23 cellular contexts compared by ENCODE assay signal in the genomic region with DNA sequence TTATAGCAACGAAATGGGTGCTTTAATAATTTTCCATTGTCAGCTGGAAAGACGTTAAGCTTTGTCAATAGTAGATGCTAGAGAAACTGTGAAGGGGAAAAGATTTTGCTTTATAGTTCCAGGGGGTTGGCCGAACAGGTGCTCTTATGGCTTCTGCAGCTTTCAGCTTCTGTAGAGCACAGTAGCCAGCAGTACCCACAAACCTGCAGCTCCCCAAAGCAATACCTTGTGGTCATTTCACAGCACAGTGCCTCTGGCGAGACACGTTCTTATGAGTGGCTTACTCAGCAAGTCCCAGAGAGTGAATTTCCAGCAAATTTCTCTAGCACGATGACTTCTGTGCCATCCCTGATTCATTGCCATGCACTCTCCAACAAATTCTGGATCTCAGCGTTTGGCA.
"Had no signal": no experiment of that assay in that cellular context is flagged by ENCODE, and none has a peak within 500 bp of the region (broad histone marks: within the 10 kb centered on the region; RNA-seq: fewer than 3 reads in every experiment).

No MANE protein-coding gene starts in this region.

- DNase-seq: activated CD4-positive, alpha-beta memory T cell treated with anti-CD3 and anti-CD28 coated beads for 36 hours; activated CD4-positive, alpha-beta T cell treated with anti-CD3 and anti-CD28 coated beads for 48 hours; activated naive CD4-positive, alpha-beta T cell treated with Interleukin-2 at 50 U/mL for 16 hours; activated naive CD8-positive, alpha-beta T cell treated with anti-CD3 and anti-CD28 coated beads for 36 hours; activated T-cell treated with anti-CD3 and anti-CD28 coated beads, Interleukin-2, amount 50 U/mL, for 48 hours; central memory CD4-positive, alpha-beta T cell; dermis blood vessel endothelial cell; effector CD8-positive, alpha-beta T cell; glutamatergic neuron; immature natural killer cell; kidney glomerular epithelial cell; left ventricle myocardium inferior; naive thymus-derived CD8-positive, alpha-beta T cell; retina; sigmoid colon; stimulated activated CD4-positive, alpha-beta T cell treated with anti-CD3 and anti-CD28 coated beads, Interleukin-4, amount 100 ng/mL, for 1 hour; stimulated activated naive CD4-positive, alpha-beta T cell; testis; trophoblast cell; uterus had no signal

- ATAC-seq: esophagus mucosa; naive thymus-derived CD8-positive, alpha-beta T cell had no signal

- H3K27me3 ChIP-seq: hepatocyte, neural progenitor cell, sigmoid colon, testis, uterus had no signal

- H3K9me3 ChIP-seq: testis had no signal

- H3K36me3 ChIP-seq: left ventricle myocardium inferior, sigmoid colon, uterus had no signal

- H3K4me3 Mint-ChIP-seq: activated CD4-positive, alpha-beta memory T cell treated with anti-CD3 and anti-CD28 coated beads for 36 hours; activated naive CD8-positive, alpha-beta T cell treated with anti-CD3 and anti-CD28 coated beads for 36 hours; immature natural killer cell; naive thymus-derived CD8-positive, alpha-beta T cell; neural progenitor cell had no signal

- H3K27me3 Mint-ChIP-seq: activated naive CD8-positive, alpha-beta T cell treated with anti-CD3 and anti-CD28 coated beads for 36 hours had no signal

- H3K4me1 ChIP-seq: left ventricle myocardium inferior, neural progenitor cell, sigmoid colon, testis, uterus had no signal

- H3K4me1 Mint-ChIP-seq: activated naive CD8-positive, alpha-beta T cell treated with anti-CD3 and anti-CD28 coated beads for 36 hours; immature natural killer cell; naive thymus-derived CD8-positive, alpha-beta T cell; neural progenitor cell had no signal

- H3K4me3 ChIP-seq: hepatocyte, left ventricle myocardium inferior, neural progenitor cell, sigmoid colon, testis, uterus had no signal

- H3K27ac Mint-ChIP-seq: activated CD4-positive, alpha-beta memory T cell treated with anti-CD3 and anti-CD28 coated beads for 36 hours; activated naive CD8-positive, alpha-beta T cell treated with anti-CD3 and anti-CD28 coated beads for 36 hours; immature natural killer cell; naive thymus-derived CD8-positive, alpha-beta T cell; neural progenitor cell had no signal
